Comparison of ENCODE assay signal across 11 cellular contexts in the genomic region with DNA sequence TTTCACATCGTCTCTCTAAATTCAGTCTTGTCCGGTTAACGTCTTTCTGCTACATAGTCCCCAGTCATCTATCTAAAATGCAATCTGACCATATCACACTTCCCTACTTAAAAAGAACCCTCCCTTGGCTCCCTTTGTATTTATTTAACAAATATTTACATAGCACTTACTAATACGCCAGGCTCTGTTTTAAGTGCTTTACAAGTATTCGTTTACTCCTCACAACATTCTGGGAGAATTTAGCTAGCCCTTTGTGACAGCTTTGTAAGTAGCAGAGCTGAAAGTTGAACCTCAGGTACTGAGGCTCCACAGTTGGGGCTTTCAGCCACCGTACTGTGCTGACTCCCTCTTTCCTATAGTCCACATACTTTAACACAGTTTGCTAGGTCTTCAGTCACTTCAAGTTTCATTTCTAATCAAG. TPM values are rescaled to one million over a fixed set of nuclear protein-coding genes. Genes with fewer than 3 reads are reported as not detected.
A peak's percentile ranks its signal among the peaks of the same experiment; 100 is the strongest.
DNase-seq lines count a peak whose midpoint lies in the region; ATAC-seq, FAIRE-seq and TF ChIP-seq lines count a peak whose summit lies in the region.
"Had no signal": no experiment of that assay in that cellular context is flagged by ENCODE, and none has a peak within 500 bp of the region (broad histone marks: within the 10 kb centered on the region; RNA-seq: fewer than 3 reads in every experiment).

No MANE protein-coding gene starts in this region.

- RAD21 ChIA-PET in GM12878 (lab: Charles Lee; ENCODE audit: unreplicated experiment), result no interaction called here

- CTCF ChIA-PET in GM12878 (lab: Yijun Ruan, JAX), result interaction anchor here (0.6 kb wide), 1 partner anchor 74 kb away, joined by 3 read pairs; no protein-coding TSS in a partner anchor

- no peaks in the 10 kb centered on the region for H3K36me3 Mint-ChIP-seq in natural killer cell treated with Interleukin-12 subunit alpha and Interleukin-12 subunit beta and Interleukin-15 and Interleukin-18, amount 100 ng/mL, for 72 hours

- peaks cover 94% of the 10 kb centered on the region for H3K79me2 ChIP-seq in GM12878 (ENCODE audit: control insufficient read depth, insufficient read depth, low read length)

- 0 out of 2 replicates have a peak, but pooled peaks cover 5% of the 10 kb centered on the region for H4K20me1 ChIP-seq in GM12878 (ENCODE audit: control insufficient read depth, insufficient read depth)

- no peaks in the 10 kb centered on the region for H3K27me3 ChIP-seq in GM12878 (replicated peaks in 1 of 2; ENCODE audit: control insufficient read depth in 2 of 2, insufficient read depth in 2 of 2, low read length in 1 of 2)

- TF ChIP-seq POLR2A in GM12878 (IDR thresholded peaks at IDR 0.05; ENCODE audit: low read depth, low read length) (no peak), GM12892 (IDR thresholded peaks at IDR 0.05; ENCODE audit: low read depth, low read length) (no peak)

- POLR2A ChIA-PET in GM12878 (lab: Charles Lee), result interaction anchor here (0.6 to 1.0 kb wide), 2 partner anchors 13 to 20 kb away, joined by 3 to 4 read pairs; no protein-coding TSS in a partner anchor

- H3K4me3 ChIP-seq in GM12878, result no peak overlapping the region

- no peaks in the 10 kb centered on the region for H3K27me3 Mint-ChIP-seq in natural killer cell treated with Interleukin-12 subunit alpha and Interleukin-12 subunit beta and Interleukin-15 and Interleukin-18, amount 100 ng/mL, for 72 hours
- H3K27me3 Mint-ChIP-seq: stimulated activated memory B cell treated with anti-CD40 and anti-IgM and Interleukin-4, amounts not matched to agents 10 μg/mL and 1 μg/mL and 100 μg/mL, for 72 hours had no signal

- no peaks in the 10 kb centered on the region for H3K9me3 Mint-ChIP-seq in natural killer cell treated with Interleukin-12 subunit alpha and Interleukin-12 subunit beta and Interleukin-15 and Interleukin-18, amount 100 ng/mL, for 72 hours
- H3K9me3 Mint-ChIP-seq: stimulated activated memory B cell treated with anti-CD40 and anti-IgM and Interleukin-4, amounts not matched to agents 10 μg/mL and 1 μg/mL and 100 μg/mL, for 72 hours had no signal

- H3K4me3 Mint-ChIP-seq in natural killer cell treated with Interleukin-12 subunit alpha and Interleukin-12 subunit beta and Interleukin-15 and Interleukin-18, amount 100 ng/mL, for 72 hours, result peak overlapping the region; percentile 29
- H3K4me3 Mint-ChIP-seq: stimulated activated memory B cell treated with anti-CD40 and anti-IgM and Interleukin-4, amounts not matched to agents 10 μg/mL and 1 μg/mL and 100 μg/mL, for 72 hours had no signal

- peak; percentile 35; the same call in 2 of the 3 replicates for ATAC-seq in GM12878
- no peak for ATAC-seq in natural killer cell treated with Interleukin-12 subunit alpha and Interleukin-12 subunit beta and Interleukin-15 and Interleukin-18, amount 100 ng/mL, for 72 hours
- no peak for ATAC-seq in GM21423 (IDR thresholded peaks at IDR 0.05; ENCODE audit: unreplicated experiment)
- ATAC-seq: stimulated activated memory B cell treated with anti-CD40 and anti-IgM and Interleukin-4, amounts not matched to agents 10 μg/mL and 1 μg/mL and 100 μg/mL, for 72 hours had no signal

- H3K9me3 ChIP-seq in GM12878 (replicated peaks; ENCODE audit: control insufficient read depth, insufficient read depth, low read length), result no peaks in the 10 kb centered on the region

- TF ChIP-seq EP300 in GM12878 (IDR thresholded peaks at IDR 0.05; ENCODE audit: borderline replicate concordance in 1 of 2, control insufficient read depth in 1 of 2, low read depth in 2 of 2, low read length in 2 of 2), result no peak

- H3K4me1 Mint-ChIP-seq in natural killer cell treated with Interleukin-12 subunit alpha and Interleukin-12 subunit beta and Interleukin-15 and Interleukin-18, amount 100 ng/mL, for 72 hours (ENCODE audit: low read depth in 2 of 2), result peaks cover 39 to 48% of the 10 kb centered on the region in 2 donors

- H3K4me1 ChIP-seq in GM12878 (ENCODE audit: control insufficient read depth, insufficient read depth, low read length), result no peaks in the 10 kb centered on the region

- intact Hi-C loops in GM12878 (cut with micrococcal nuclease; ENCODE audit: unreplicated experiment), result no loop called here

- H3K27ac ChIP-seq in GM12878 (ENCODE audit: control insufficient read depth, insufficient read depth), result no peak overlapping the region
- H3K27ac ChIP-seq: 22Rv1 had no signal

- BruUV-seq in GM12878 (replicated peaks; lab: Mats Ljungman, UMichigan), result TSS peak; percentile 7

- no peak for TF ChIP-seq CTCF in GM12878 (IDR thresholded peaks at IDR 0.05 in 2 of 3, conservative IDR thresholded peaks at IDR 0.05 in 1 of 3; ENCODE audit: control insufficient read depth in 2 of 3, extremely low read depth in 1 of 3, insufficient read depth in 1 of 3, low read depth in 3 of 3, low read length in 3 of 3)

- no peak overlapping the region for H3K4me2 ChIP-seq in GM12878 (ENCODE audit: control insufficient read depth, insufficient read depth)

- FAIRE-seq in GM12878 (lab: Jason Lieb, UNC) (no peak), GM12892 (lab: Jason Lieb, UNC) (no peak)

- SMC1A ChIA-PET in GM12878 (lab: Charles Lee; ENCODE audit: uncharacterized antibody, unreplicated experiment), result no interaction called here

- peaks cover 0 to 9% of the 10 kb centered on the region in 2 experiments; a peak in 2 of 4 replicates for H3K36me3 ChIP-seq in GM12878 (ENCODE audit: control insufficient read depth in 2 of 2, insufficient read depth in 2 of 2, low read length in 1 of 2)

- DNase-seq in DMS153 treated with DMSO at 0.1 percent for 48 hours (lab: John Stamatoyannopoulos, UW; ENCODE audit: unreplicated experiment) (peak; percentile 1), DMS153 (lab: John Stamatoyannopoulos, UW) (no peak), NCI-H2029 (lab: John Stamatoyannopoulos, UW) (peak; percentile 20), GM12878 (ENCODE audit: low read depth, low spot score) (no peak), GM12892 (ENCODE audit: insufficient read length) (no peak), SIG-M5 treated with dmso at 0.1 percent for 504 hours (lab: John Stamatoyannopoulos, UW; ENCODE audit: unreplicated experiment) (no peak)
- no peak for DNase-seq in natural killer cell treated with Interleukin-12 subunit alpha and Interleukin-12 subunit beta and Interleukin-15 and Interleukin-18, amount 100 ng/mL, for 72 hours (ENCODE audit: low spot score)
- DNase-seq: activated effector memory CD4-positive, alpha-beta T cell treated with Interleukin-2 at 50 U/mL for 16 hours had no signal

- H3K27ac Mint-ChIP-seq in natural killer cell treated with Interleukin-12 subunit alpha and Interleukin-12 subunit beta and Interleukin-15 and Interleukin-18, amount 100 ng/mL, for 72 hours, result peak overlapping the region in 1 of 2 donors; percentile 2
- H3K27ac Mint-ChIP-seq: stimulated activated memory B cell treated with anti-CD40 and anti-IgM and Interleukin-4, amounts not matched to agents 10 μg/mL and 1 μg/mL and 100 μg/mL, for 72 hours had no signal

- whole genome bisulfite sequencing in GM12878 (ENCODE audit: insufficient coverage, insufficient replicate concordance, low lambda C conversion rate, missing lambda C conversion rate), result 51% methylated on average over 6 of the region's 6 CpGs

- no peak overlapping the region for H2AFZ ChIP-seq in GM12878 (ENCODE audit: control insufficient read depth, low read depth, low read length)

- in situ Hi-C loops in GM12878 (cut with MboI), result no loop called here

- no peak for TF ChIP-seq RAD21 in GM12878 (IDR thresholded peaks at IDR 0.05; ENCODE audit: insufficient read depth, low read depth, low read length)

- H3K9ac ChIP-seq in GM12878 (ENCODE audit: control insufficient read depth, insufficient read depth, low read length), result no peak overlapping the region

TF ChIP-seq in GM12878, 131 proteins besides CTCF, POLR2A, EP300 and RAD21 (continues in another document):
- TF ChIP-seq TCF12 (IDR thresholded peaks at IDR 0.05; ENCODE audit: low read depth, low read length) (no peak), PAX8 (IDR thresholded peaks at IDR 0.05) (no peak), RUNX3 (IDR thresholded peaks at IDR 0.05; ENCODE audit: low read length) (no peak), ZNF24 (IDR thresholded peaks at IDR 0.05) (no peak), NFXL1 (IDR thresholded peaks at IDR 0.05; ENCODE audit: borderline replicate concordance) (no peak), NBN (IDR thresholded peaks at IDR 0.05) (no peak), KDM1A (IDR thresholded peaks at IDR 0.05; ENCODE audit: borderline replicate concordance) (no peak), FOXM1 (IDR thresholded peaks at IDR 0.05; ENCODE audit: low read depth, low read length) (no peak)

RNA-seq across cellular contexts. Expression of gene PAFAH1B1, which starts 9.2 kb away (rescaled TPM):
- 307 and 312 TPM in 2 replicates for total RNA-seq in GM12878 (2013; cell fraction: nucleolus; rRNA removed)
- total RNA-seq in GM12878 (2014; rRNA removed), result 28.9 and 30.1 TPM in 2 replicates
- 64.1 and 66.1 TPM in 2 replicates for total RNA-seq in GM12878 (2014; rRNA removed; fragmentation: Illumina TruSeq; extraction: Trizol)
- 94.4 and 96.8 TPM in 2 replicates for total RNA-seq in GM12878 (2021)
- 74.9 TPM for polyA plus RNA-seq in GM12878 (2011; ENCODE audit: low read depth)
- 107 and 117 TPM in 2 replicates for polyA plus RNA-seq in GM12878 (2011; rRNA removed)
- 43.3 and 60.4 TPM in 2 replicates for polyA plus RNA-seq in GM12878 (2011; cell fraction: cytosol; rRNA removed)
- polyA plus RNA-seq in GM12878 (2011; cell fraction: nucleus; rRNA removed), result 75.1 and 78.2 TPM in 2 replicates
- polyA plus RNA-seq in GM12878 (2012), result 87.4 and 107 TPM in 2 replicates
- polyA plus RNA-seq in GM12878 (2014; fragmentation: Illumina TruSeq; extraction: Trizol), result 61.2 and 87.3 TPM in 2 replicates
- 10 to 100 TPM; 32.6 to 41.0 TPM for polyA plus RNA-seq in GM12878 (2014; fragmentation: Nextera tagmentation; extraction: Ambion mirVana)
- polyA plus RNA-seq in GM12878 (2014; rRNA removed), result 47.6 and 48.8 TPM in 2 replicates
- polyA plus RNA-seq in GM12878 (2016; fragmentation: Nextera tagmentation; extraction: Ambion mirVana), result 10 to 100 TPM; 47.9 to 49.4 TPM
- 43.1 and 89.2 TPM in 2 replicates for polyA minus RNA-seq in GM12878 (2011; rRNA and poly(A)+ RNA removed)
- polyA minus RNA-seq in GM12878 (2011; cell fraction: cytosol; rRNA and poly(A)+ RNA removed), result 34.1 and 43.7 TPM in 2 replicates
- 19.5 and 24.9 TPM in 2 replicates for polyA minus RNA-seq in GM12878 (2011; cell fraction: nucleus; rRNA and poly(A)+ RNA removed)
- total RNA-seq in natural killer cell treated with Interleukin-12 subunit alpha and Interleukin-12 subunit beta and Interleukin-15 and Interleukin-18, amount 100 ng/mL, for 72 hours, result 100 to 1,000 TPM; 192 to 217 TPM
- polyA plus RNA-seq in GM12892 (2012; ENCODE audit: missing spikeins), result 71.8 TPM

Comparison
In these comparisons a context has a peak if more than half of its experiments do, and no peak if none do; other contexts are left out.
1. DNase-seq: peak in DMS153 treated with DMSO at 0.1 percent for 48 hours (single experiment) and NCI-H2029 (single experiment); none in DMS153 (single experiment), GM12878 (single experiment), natural killer cell treated with Interleukin-12 subunit alpha and Interleukin-12 subunit beta and Interleukin-15 and Interleukin-18, amount 100 ng/mL, for 72 hours (single experiment), GM12892 (single experiment) and SIG-M5 treated with dmso at 0.1 percent for 504 hours (single experiment).